9 cellular contexts compared by ENCODE assay signal in genomic region chr17:81429353-81429774, GRCh38. TPM values are rescaled to one million over a fixed set of nuclear protein-coding genes. Genes with fewer than 3 reads are reported as not detected.
DNase-seq lines count a peak whose midpoint lies in the region; ATAC-seq, FAIRE-seq and TF ChIP-seq lines count a peak whose summit lies in the region.
"Had no signal": no experiment of that assay in that cellular context is flagged by ENCODE, and none has a peak within 500 bp of the region (broad histone marks: within the 10 kb centered on the region; RNA-seq: fewer than 3 reads in every experiment).

No MANE protein-coding gene starts in this region.

- TF ChIP-seq EP300 in HepG2 (IDR thresholded peaks at IDR 0.05; ENCODE audit: low read depth in 2 of 2, low read length in 2 of 2): no peak
- no peak for TF ChIP-seq EP300 in HepG2 (CRISPR knock-in tag; IDR thresholded peaks at IDR 0.05; ENCODE audit: borderline replicate concordance)

- no peak overlapping the region for H3K27ac ChIP-seq in right lobe of liver
- no peak overlapping the region for H3K27ac ChIP-seq in HepG2 (ENCODE audit: extremely low read length, insufficient read depth, low read length)
- peak overlapping the region in 2 of 4 donors; percentile 88 to 94 for H3K27ac ChIP-seq in gastrocnemius medialis
- H3K27ac ChIP-seq: neutrophil had no signal

- no peaks in the 10 kb centered on the region for H4K20me1 ChIP-seq in HepG2 (ENCODE audit: insufficient read depth, low read length)

- POLR2A ChIA-PET in HepG2 (lab: Yijun Ruan, JAX): no interaction called here

- TF ChIP-seq CTCF in right lobe of liver (IDR thresholded peaks at IDR 0.05): no peak
- TF ChIP-seq CTCF in HepG2 (CRISPR knock-in tag; IDR thresholded peaks at IDR 0.05): no peak
- no peak for TF ChIP-seq CTCF in gastrocnemius medialis (IDR thresholded peaks at IDR 0.05 in 4 of 5, conservative IDR thresholded peaks at IDR 0.05 in 1 of 5)

- DNase-seq in right lobe of liver: peak; percentile 79 to 88 (median 83)
- no peak for DNase-seq in HepG2 (ENCODE audit: low spot score)
- peak; percentile 52 to 84 for DNase-seq in SHP77 (lab: John Stamatoyannopoulos, UW)
- DNase-seq in frontal cortex (ENCODE audit: low spot score in 2 of 2): peak; percentile 77 to 85
- DNase-seq in gastrocnemius medialis: peak in 1 of 2 donors; percentile 59
- DNase-seq in activated CD4-positive, alpha-beta T cell treated with anti-CD3 and anti-CD28 coated beads for 48 hours: no peak

- intact Hi-C loops in right lobe of liver (cut with DNase I) (no loop called here), HepG2 (cut with micrococcal nuclease; ENCODE audit: unreplicated experiment) (no loop called here), gastrocnemius medialis (cut with DNase I; ENCODE audit: low total_unique reads) (loop anchor here (2.0 kb wide), 3 partner anchors 29 to 137 kb away; no protein-coding TSS in a partner anchor)

- WGBS in right lobe of liver (ENCODE audit: insufficient coverage, low coverage, low lambda C conversion rate, missing lambda C conversion rate): 0% methylated on average over 8 of the region's 22 CpGs
- WGBS in HepG2 (ENCODE audit: low lambda C conversion rate): 82% methylated on average over 11 of the region's 22 CpGs

- CTCF ChIA-PET in HepG2 (lab: Yijun Ruan, JAX; ENCODE audit: low intra/inter-chr PET ratio, low total read pairs): no interaction called here

- H3K36me3 ChIP-seq in right lobe of liver (no peaks in the 10 kb centered on the region), HepG2 (replicated peaks in 1 of 2; ENCODE audit: control insufficient read depth in 1 of 2, insufficient read depth in 2 of 2, low read length in 2 of 2) (no peaks in the 10 kb centered on the region), gastrocnemius medialis (no peaks in the 10 kb centered on the region)
- H3K36me3 ChIP-seq: neutrophil had no signal

- no peaks in the 10 kb centered on the region for H3K27me3 ChIP-seq in right lobe of liver
- H3K27me3 ChIP-seq in HepG2 (ENCODE audit: control insufficient read depth in 1 of 2, insufficient read depth in 2 of 2, low read length in 2 of 2): no peaks in the 10 kb centered on the region
- H3K27me3 ChIP-seq in gastrocnemius medialis: no peaks in the 10 kb centered on the region

- H2AFZ ChIP-seq in HepG2 (ENCODE audit: low read length): no peak overlapping the region

- H3K79me2 ChIP-seq in HepG2 (ENCODE audit: insufficient read depth, low read length): no peaks in the 10 kb centered on the region

- BruUV-seq in HepG2 (replicated peaks; lab: Mats Ljungman, UMichigan): no TSS peak

- FAIRE-seq in HepG2 (lab: Jason Lieb, UNC) (no peak), frontal cortex (lab: Jason Lieb, UNC) (no peak)

- no peaks in the 10 kb centered on the region for H3K9me3 ChIP-seq in right lobe of liver
- peaks cover 18% of the 10 kb centered on the region for H3K9me3 ChIP-seq in HepG2 (ENCODE audit: low read length)
- H3K9me3 ChIP-seq in gastrocnemius medialis: no peaks in the 10 kb centered on the region
- H3K9me3 ChIP-seq: neutrophil had no signal

- in situ Hi-C loops in HepG2 (cut with HindIII; ENCODE audit: extremely low pct_ligation_motif_present, low pct_unique_long_range_greater_than_20kb) (no loop called here), gastrocnemius medialis (cut with MboI; ENCODE audit: low sequenced_read_pairs in 4 of 4) (no loop called here)

- H3K4me1 ChIP-seq in right lobe of liver (peaks cover 0 to 33% (median 19%) of the 10 kb centered on the region in 4 donors), HepG2 (ENCODE audit: insufficient read depth, low read length) (peaks cover 1% of the 10 kb centered on the region), gastrocnemius medialis (peaks cover 39 to 46% of the 10 kb centered on the region in 2 donors)

- TF ChIP-seq POLR2A in right lobe of liver (IDR thresholded peaks at IDR 0.05) (no peak), HepG2 (IDR thresholded peaks at IDR 0.05; ENCODE audit: insufficient read depth in 1 of 2, low read depth in 2 of 2, low read length in 2 of 2) (no peak), gastrocnemius medialis (IDR thresholded peaks at IDR 0.05) (no peak)

- no peak overlapping the region for H3K4me3 ChIP-seq in right lobe of liver
- H3K4me3 ChIP-seq in HepG2 (replicated peaks in 1 of 3; ENCODE audit: insufficient read depth in 1 of 3, low read depth in 2 of 3, low read length in 3 of 3): no peak overlapping the region
- H3K4me3 ChIP-seq in gastrocnemius medialis: peak overlapping the region; percentile 0 to 30 (median 14)

- no peak overlapping the region for H3K4me2 ChIP-seq in HepG2 (ENCODE audit: low read depth, low read length)

- ATAC-seq in right lobe of liver: peak; percentile 68 to 77 (median 76)
- no peak for ATAC-seq in HepG2
- ATAC-seq in gastrocnemius medialis: peak; percentile 19 to 21
- no peak for ATAC-seq in GM21515 (IDR thresholded peaks at IDR 0.05; ENCODE audit: unreplicated experiment)
- no peak for ATAC-seq in HG03280 (IDR thresholded peaks at IDR 0.05; ENCODE audit: unreplicated experiment)

- no peak overlapping the region for H3K9ac ChIP-seq in HepG2 (ENCODE audit: insufficient read depth, low read depth, low read length)

- no peak for TF ChIP-seq RAD21 in HepG2 (CRISPR knock-in tag; IDR thresholded peaks at IDR 0.05)

TF ChIP-seq in HepG2, 621 proteins besides CTCF, POLR2A, EP300 and RAD21:
- no peak for TF ChIP-seq MEIS1 (CRISPR knock-in tag; IDR thresholded peaks at IDR 0.05; ENCODE audit: borderline replicate concordance)

RNA-seq across cellular contexts. Expression of gene BAHCC1, which starts 34.1 kb away (rescaled TPM):
- 1 to 10 TPM; 2.5 to 6.4 (median 4.9) TPM for total RNA-seq in right lobe of liver
- total RNA-seq in HepG2 (2016; rRNA removed; fragmentation: Illumina TruSeq; extraction: Trizol): 0.94 and 1.7 TPM in 2 replicates
- 1.4 and 1.8 TPM in 2 replicates for total RNA-seq in HepG2 (2016; cell fraction: cytosol; rRNA removed; fragmentation: Illumina TruSeq; extraction: Trizol; ENCODE audit: low read depth)
- 1.2 and 1.8 TPM in 2 replicates for total RNA-seq in HepG2 (2016; cell fraction: insoluble cytoplasmic fraction; rRNA removed; fragmentation: Illumina TruSeq; extraction: Trizol)
- total RNA-seq in HepG2 (2016; cell fraction: membrane; rRNA removed; fragmentation: Illumina TruSeq; extraction: Trizol): 1.2 and 1.9 TPM in 2 replicates
- 2.8 and 3.9 TPM in 2 replicates for total RNA-seq in HepG2 (2016; cell fraction: nucleus; rRNA removed; fragmentation: Illumina TruSeq; extraction: Trizol)
- polyA plus RNA-seq in HepG2 (2011; rRNA removed): 1.4 TPM in 2 replicates
- 0.42 and 0.64 TPM in 2 replicates for polyA plus RNA-seq in HepG2 (2011; cell fraction: cytosol; rRNA removed)
- 15.9 and 22.2 TPM in 2 replicates for polyA plus RNA-seq in HepG2 (2011; cell fraction: nucleus; rRNA removed)
- polyA plus RNA-seq in HepG2 (2012): 1.8 and 2.5 TPM in 2 replicates
- polyA plus RNA-seq in HepG2 (2016; cell fraction: cytosol; fragmentation: Illumina TruSeq; extraction: Trizol; ENCODE audit: low read depth): 1.1 and 1.4 TPM in 2 replicates
- 1.3 and 1.9 TPM in 2 replicates for polyA plus RNA-seq in HepG2 (2016; cell fraction: insoluble cytoplasmic fraction; fragmentation: Illumina TruSeq; extraction: Trizol; ENCODE audit: low read depth)
- 1.9 and 2.3 TPM in 2 replicates for polyA plus RNA-seq in HepG2 (2016; cell fraction: membrane; fragmentation: Illumina TruSeq; extraction: Trizol; ENCODE audit: low read depth)
- polyA plus RNA-seq in HepG2 (2016; cell fraction: nucleus; fragmentation: Illumina TruSeq; extraction: Trizol; ENCODE audit: insufficient read depth, low read depth): 9.5 and 11.0 TPM in 2 replicates
- 1.7 and 5.4 TPM in 2 replicates for polyA minus RNA-seq in HepG2 (2011; rRNA and poly(A)+ RNA removed; ENCODE audit: low replicate concordance)
- polyA minus RNA-seq in HepG2 (2011; cell fraction: cytosol; rRNA and poly(A)+ RNA removed): 1.1 and 1.9 TPM in 2 replicates
- polyA minus RNA-seq in HepG2 (2011; cell fraction: nucleus; rRNA and poly(A)+ RNA removed): 5.5 and 5.9 TPM in 2 replicates
- total RNA-seq in frontal cortex: 5.7 TPM
- 1 to 10 TPM; 2.5 to 8.4 (median 5.8) TPM for total RNA-seq in gastrocnemius medialis

Comparison
In these comparisons a context has a peak if more than half of its experiments do, and no peak if none do; other contexts are left out.
1. ATAC-seq: peak in right lobe of liver (4 of 4) and gastrocnemius medialis (2 of 2); none in HepG2 (single experiment), GM21515 (single experiment) and HG03280 (single experiment).
2. DNase-seq: peak in right lobe of liver (3 of 3), SHP77 (2 of 2) and frontal cortex (2 of 2); none in HepG2 (single experiment) and activated CD4-positive, alpha-beta T cell treated with anti-CD3 and anti-CD28 coated beads for 48 hours (single experiment).
3. H3K4me3 ChIP-seq: peak in gastrocnemius medialis (4 of 4); none in right lobe of liver (0 of 3) and HepG2 (0 of 3).